Comparison of ENCODE assay signal across 1 cellular context in genomic region chr6:107624050-107624449, GRCh38.
TF ChIP-seq lines count a peak whose summit lies in the region.

No MANE protein-coding gene starts in this region.

TF ChIP-seq in GM23338, 12 proteins besides CTCF, POLR2A, EP300 and RAD21:
- TF ChIP-seq ZNF462 (CRISPR knock-in tag; IDR thresholded peaks at IDR 0.05) (no peak), POLR2AphosphoS5 (IDR thresholded peaks at IDR 0.05; ENCODE audit: low read depth) (no peak), EZH2phosphoT487 (IDR thresholded peaks at IDR 0.05; ENCODE audit: unreplicated experiment) (no peak), ZNF114 (CRISPR knock-in tag; IDR thresholded peaks at IDR 0.05) (no peak), STAT1 (IDR thresholded peaks at IDR 0.05; ENCODE audit: unreplicated experiment) (no peak), EZH2 (IDR thresholded peaks at IDR 0.05; ENCODE audit: low read depth, unreplicated experiment) (no peak), ZNF331 (CRISPR knock-in tag; IDR thresholded peaks at IDR 0.05; ENCODE audit: low read depth) (no peak), NANOG (IDR thresholded peaks at IDR 0.05; ENCODE audit: borderline replicate concordance) (no peak), JUNB (IDR thresholded peaks at IDR 0.05; ENCODE audit: unreplicated experiment) (no peak), CREB1 (CRISPR knock-in tag; IDR thresholded peaks at IDR 0.05; ENCODE audit: low read depth) (no peak)
- TF ChIP-seq, protein P1, sequence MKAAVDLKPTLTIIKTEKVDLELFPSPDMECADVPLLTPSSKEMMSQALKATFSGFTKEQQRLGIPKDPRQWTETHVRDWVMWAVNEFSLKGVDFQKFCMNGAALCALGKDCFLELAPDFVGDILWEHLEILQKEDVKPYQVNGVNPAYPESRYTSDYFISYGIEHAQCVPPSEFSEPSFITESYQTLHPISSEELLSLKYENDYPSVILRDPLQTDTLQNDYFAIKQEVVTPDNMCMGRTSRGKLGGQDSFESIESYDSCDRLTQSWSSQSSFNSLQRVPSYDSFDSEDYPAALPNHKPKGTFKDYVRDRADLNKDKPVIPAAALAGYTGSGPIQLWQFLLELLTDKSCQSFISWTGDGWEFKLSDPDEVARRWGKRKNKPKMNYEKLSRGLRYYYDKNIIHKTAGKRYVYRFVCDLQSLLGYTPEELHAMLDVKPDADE (IDR thresholded peaks at IDR 0.05) = no peak
- TF ChIP-seq, protein P2, sequence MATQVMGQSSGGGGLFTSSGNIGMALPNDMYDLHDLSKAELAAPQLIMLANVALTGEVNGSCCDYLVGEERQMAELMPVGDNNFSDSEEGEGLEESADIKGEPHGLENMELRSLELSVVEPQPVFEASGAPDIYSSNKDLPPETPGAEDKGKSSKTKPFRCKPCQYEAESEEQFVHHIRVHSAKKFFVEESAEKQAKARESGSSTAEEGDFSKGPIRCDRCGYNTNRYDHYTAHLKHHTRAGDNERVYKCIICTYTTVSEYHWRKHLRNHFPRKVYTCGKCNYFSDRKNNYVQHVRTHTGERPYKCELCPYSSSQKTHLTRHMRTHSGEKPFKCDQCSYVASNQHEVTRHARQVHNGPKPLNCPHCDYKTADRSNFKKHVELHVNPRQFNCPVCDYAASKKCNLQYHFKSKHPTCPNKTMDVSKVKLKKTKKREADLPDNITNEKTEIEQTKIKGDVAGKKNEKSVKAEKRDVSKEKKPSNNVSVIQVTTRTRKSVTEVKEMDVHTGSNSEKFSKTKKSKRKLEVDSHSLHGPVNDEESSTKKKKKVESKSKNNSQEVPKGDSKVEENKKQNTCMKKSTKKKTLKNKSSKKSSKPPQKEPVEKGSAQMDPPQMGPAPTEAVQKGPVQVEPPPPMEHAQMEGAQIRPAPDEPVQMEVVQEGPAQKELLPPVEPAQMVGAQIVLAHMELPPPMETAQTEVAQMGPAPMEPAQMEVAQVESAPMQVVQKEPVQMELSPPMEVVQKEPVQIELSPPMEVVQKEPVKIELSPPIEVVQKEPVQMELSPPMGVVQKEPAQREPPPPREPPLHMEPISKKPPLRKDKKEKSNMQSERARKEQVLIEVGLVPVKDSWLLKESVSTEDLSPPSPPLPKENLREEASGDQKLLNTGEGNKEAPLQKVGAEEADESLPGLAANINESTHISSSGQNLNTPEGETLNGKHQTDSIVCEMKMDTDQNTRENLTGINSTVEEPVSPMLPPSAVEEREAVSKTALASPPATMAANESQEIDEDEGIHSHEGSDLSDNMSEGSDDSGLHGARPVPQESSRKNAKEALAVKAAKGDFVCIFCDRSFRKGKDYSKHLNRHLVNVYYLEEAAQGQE (IDR thresholded peaks at IDR 0.05; ENCODE audit: unreplicated experiment) = no peak
